In genomic region chr1:170073893-170074249, GRCh38 we compare ENCODE assay signal across 8 cellular contexts. TPM values are rescaled to one million over a fixed set of nuclear protein-coding genes. Genes with fewer than 3 reads are reported as not detected.
A peak's percentile ranks its signal among the peaks of the same experiment; 100 is the strongest.
DNase-seq lines count a peak whose midpoint lies in the region; ATAC-seq, FAIRE-seq and TF ChIP-seq lines count a peak whose summit lies in the region.

No MANE protein-coding gene starts in this region.

- in situ Hi-C loops in K562 (cut with MboI): no loop called here

- H3K27me3 ChIP-seq in K562 (ENCODE audit: control insufficient read depth in 2 of 2, insufficient read depth in 2 of 2, low read length in 2 of 2) (no peaks in the 10 kb centered on the region), lung (ENCODE audit: control insufficient read depth, insufficient read depth) (no peaks in the 10 kb centered on the region), upper lobe of left lung (no peaks in the 10 kb centered on the region)

- no peaks in the 10 kb centered on the region for H3K36me3 Mint-ChIP-seq in activated naive CD4-positive, alpha-beta T cell treated with anti-CD3 and anti-CD28 coated beads for 36 hours (ENCODE audit: low read depth)

- POLR2A ChIA-PET in K562 (lab: Yijun Ruan, JAX): interaction anchor here (0.6 to 1.0 kb wide), 3 partner anchors 28 to 91 kb away, joined by 3 read pairs; no protein-coding TSS in a partner anchor

- H3K27ac ChIP-seq in K562 (ENCODE audit: extremely low read depth, low read depth, low read length) (peak overlapping the region; percentile 54), lung (ENCODE audit: low read depth in 1 of 2, low read length in 1 of 2) (peak overlapping the region; percentile 71 to 94), upper lobe of left lung (peak overlapping the region; percentile 60 to 85 (median 81))

- CTCF ChIA-PET in activated naive CD4-positive, alpha-beta T cell treated with anti-CD3 and anti-CD28 coated beads for 36 hours (lab: Charles Lee): interaction anchor here (1.0 to 1.7 kb wide), 3 partner anchors 10 to 145 kb away, joined by 4 read pairs; no protein-coding TSS in a partner anchor
- CTCF ChIA-PET in K562 (lab: Yijun Ruan, JAX; ENCODE audit: low intra/inter-chr PET ratio): interaction anchor here (0.8 kb wide), 1 partner anchor 64 kb away, joined by 3 read pairs; no protein-coding TSS in a partner anchor

- TF ChIP-seq RAD21 in K562 (CRISPR knock-in tag; conservative IDR thresholded peaks at IDR 0.05 in 1 of 2, IDR thresholded peaks at IDR 0.05 in 1 of 2): no peak

- no peak for FAIRE-seq in K562 (lab: Jason Lieb, UNC)

- 5% methylated on average over 8 of the region's 8 CpGs for WGBS in K562 (ENCODE audit: insufficient coverage, low coverage, missing lambda C conversion rate)
- 22 to 27% methylated on average over 8 of the region's 8 CpGs for WGBS in lung, 2 donors
- 24 to 26% methylated on average over 8 of the region's 8 CpGs for WGBS in upper lobe of left lung, 2 donors

- H3K36me3 ChIP-seq in K562 (ENCODE audit: control insufficient read depth, insufficient read depth, low read length) (no peaks in the 10 kb centered on the region), lung (ENCODE audit: control insufficient read depth in 2 of 2, insufficient read depth in 2 of 2, low read length in 2 of 2) (no peaks in the 10 kb centered on the region), upper lobe of left lung (no peaks in the 10 kb centered on the region)

- H4K20me1 ChIP-seq in K562 (replicated peaks; ENCODE audit: control insufficient read depth, insufficient read depth, low read length): no peaks in the 10 kb centered on the region

- no peaks in the 10 kb centered on the region for H3K27me3 Mint-ChIP-seq in activated naive CD4-positive, alpha-beta T cell treated with anti-CD3 and anti-CD28 coated beads for 36 hours (ENCODE audit: low read depth)

- TF ChIP-seq POLR2A in K562 (conservative IDR thresholded peaks at IDR 0.05) (no peak), upper lobe of left lung (IDR thresholded peaks at IDR 0.05) (no peak)

- peak overlapping the region; percentile 92 for H3K4me3 Mint-ChIP-seq in activated naive CD4-positive, alpha-beta T cell treated with anti-CD3 and anti-CD28 coated beads for 36 hours

- peak overlapping the region; percentile 91 for H3K4me2 ChIP-seq in K562 (ENCODE audit: insufficient read depth, low read length)

- H3K27ac Mint-ChIP-seq in activated naive CD4-positive, alpha-beta T cell treated with anti-CD3 and anti-CD28 coated beads for 36 hours: peak overlapping the region; percentile 74

- TF ChIP-seq CTCF in K562 (IDR thresholded peaks at IDR 0.05 in 2 of 3, conservative IDR thresholded peaks at IDR 0.05 in 1 of 3; ENCODE audit: insufficient read depth in 2 of 3, low read depth in 1 of 3, low read length in 3 of 3) (no peak), lung (IDR thresholded peaks at IDR 0.05; ENCODE audit: control extremely low read depth, extremely low read depth) (no peak), upper lobe of left lung (IDR thresholded peaks at IDR 0.05) (no peak)

- no peaks in the 10 kb centered on the region for H3K9me1 ChIP-seq in K562 (ENCODE audit: control insufficient read depth, insufficient read depth, low read length)

- intact Hi-C loops in activated naive CD4-positive, alpha-beta T cell treated with anti-CD3 and anti-CD28 coated beads for 36 hours (cut with micrococcal nuclease): loop anchor here (1.0 to 10.0 kb wide), 11 partner anchors 63 to 1413 kb away; partner anchors contain the start of genes BLZF1, FMO4, GORAB and PRRC2C
- intact Hi-C loops in K562 (cut with micrococcal nuclease): loop anchor here (5.0 kb wide), 3 partner anchors 142 to 458 kb away; partner anchors contain the start of genes GORAB and SCYL3
- intact Hi-C loops in posterior vena cava (cut with DNase I): no loop called here

- H3K4me1 Mint-ChIP-seq in activated naive CD4-positive, alpha-beta T cell treated with anti-CD3 and anti-CD28 coated beads for 36 hours (ENCODE audit: low read depth): peaks cover 54% of the 10 kb centered on the region

- H3K9me3 Mint-ChIP-seq in activated naive CD4-positive, alpha-beta T cell treated with anti-CD3 and anti-CD28 coated beads for 36 hours: peaks cover 5% of the 10 kb centered on the region

- TF ChIP-seq EP300 in K562 (IDR thresholded peaks at IDR 0.05; ENCODE audit: low read length): no peak
- TF ChIP-seq EP300 in upper lobe of left lung (IDR thresholded peaks at IDR 0.05): no peak

- H3K9ac ChIP-seq in K562 (ENCODE audit: insufficient read depth in 1 of 2, low read depth in 2 of 2, low read length in 2 of 2): peak overlapping the region; percentile 67 to 86

- H3K79me2 ChIP-seq in K562 (ENCODE audit: control insufficient read depth, insufficient read depth, low read length): peaks cover 2% of the 10 kb centered on the region; the same call in 1 of the 3 replicates

- H3K4me3 ChIP-seq in K562 (peak overlapping the region; percentile 59), lung (peak overlapping the region; percentile 51), upper lobe of left lung (peak overlapping the region; percentile 12 to 81 (median 76))

- TSS peak; percentile 65 for BruUV-seq in K562 (replicated peaks; lab: Mats Ljungman, UMichigan)

- peak overlapping the region; percentile 95 for H2AFZ ChIP-seq in K562 (ENCODE audit: low read depth, low read length)

- peak; percentile 10 for ATAC-seq in K562
- ATAC-seq in lung (ENCODE audit: insufficient read depth, low FRiP score): no peak
- ATAC-seq in upper lobe of left lung (ENCODE audit: low FRiP score in 2 of 2): no peak

- H3K4me1 ChIP-seq in K562 (replicated peaks in 1 of 2; ENCODE audit: control insufficient read depth in 2 of 2, insufficient read depth in 2 of 2, low read length in 2 of 2) (peaks cover 6% of the 10 kb centered on the region in 2 experiments; a peak in 4 of 5 replicates), lung (ENCODE audit: control insufficient read depth in 2 of 2, insufficient read depth in 2 of 2, low read length in 2 of 2) (peaks cover 0 to 8% of the 10 kb centered on the region in 2 donors), upper lobe of left lung (peaks cover 7 to 20% (median 14%) of the 10 kb centered on the region in 4 donors)

- 0 out of 2 replicates have a peak, but pooled peaks cover under 1% of the 10 kb centered on the region for H3K9me3 ChIP-seq in K562 (replicated peaks; ENCODE audit: control insufficient read depth, insufficient read depth, low read depth, low read length)
- no peaks in the 10 kb centered on the region for H3K9me3 ChIP-seq in lung (ENCODE audit: control insufficient read depth in 2 of 2, insufficient read depth in 1 of 2, low read length in 1 of 2)
- H3K9me3 ChIP-seq in upper lobe of left lung: peaks cover 0 to 3% (median 2%) of the 10 kb centered on the region in 4 donors

- no peak for DNase-seq in activated naive CD4-positive, alpha-beta T cell treated with anti-CD3 and anti-CD28 coated beads for 36 hours
- DNase-seq in activated naive CD4-positive, alpha-beta T cell treated with Interleukin-2 at 50 U/mL for 16 hours: no peak
- no peak for DNase-seq in K562 (ENCODE audit: extremely low read depth in 1 of 4, low spot score in 3 of 4)
- DNase-seq in lung (ENCODE audit: low spot score): no peak
- no peak for DNase-seq in upper lobe of left lung
- DNase-seq in posterior vena cava (ENCODE audit: low spot score): no peak
- no peak for DNase-seq in effector CD8-positive, alpha-beta T cell (lab: John Stamatoyannopoulos, UW)
- no peak for DNase-seq in DMS53 treated with DMSO at 0.1 percent for 48 hours (lab: John Stamatoyannopoulos, UW; ENCODE audit: unreplicated experiment)

RNA-seq across cellular contexts. Expression of gene KIFAP3, which starts 0.6 kb away (rescaled TPM):
- 1 to 10 TPM; 8.7 to 8.8 TPM for total RNA-seq in activated naive CD4-positive, alpha-beta T cell treated with anti-CD3 and anti-CD28 coated beads for 36 hours
- 2.1 and 12.0 TPM in 2 replicates for total RNA-seq in K562 (2011; cell fraction: chromatin; rRNA removed; ENCODE audit: low replicate concordance)
- total RNA-seq in K562 (2011; cell fraction: nucleolus; rRNA removed): 1.5 and 1.8 TPM in 2 replicates
- total RNA-seq in K562 (2011; cell fraction: nucleoplasm; rRNA removed): 3.7 and 3.9 TPM in 2 replicates
- total RNA-seq in K562 (2014; rRNA removed) (7.1 and 8.8 TPM in 2 replicates), K562 (2014; rRNA removed; fragmentation: Illumina TruSeq; extraction: Trizol) (17.5 and 19.1 TPM in 2 replicates), K562 (2015; rRNA removed; fragmentation: Illumina TruSeq; extraction: Trizol) (10.2 and 10.7 TPM in 2 replicates), K562 (2021) (12.1 and 13.0 TPM in 2 replicates), lung (10 to 100 TPM; 22.8 to 48.4 TPM), upper lobe of left lung (10 to 100 TPM; 10.3 to 47.7 (median 23.9) TPM), posterior vena cava (10 to 100 TPM; 27.7 to 31.4 TPM)
- polyA plus RNA-seq in K562 (2011; rRNA removed) (5.6 and 10.0 TPM in 2 replicates), K562 (2014; fragmentation: Illumina TruSeq; extraction: Trizol) (12.6 and 14.8 TPM in 2 replicates), K562 (2014; fragmentation: Nextera tagmentation; extraction: Ambion mirVana) (10 to 100 TPM; 11.7 to 16.3 TPM), K562 (2014; rRNA removed) (8.2 and 11.8 TPM in 2 replicates), lung (10 to 100 TPM; 11.5 to 11.7 TPM)
- polyA plus RNA-seq in K562 (2011; cell fraction: cytosol; rRNA removed): 1.8 and 3.7 TPM in 2 replicates
- 2.1 and 3.2 TPM in 2 replicates for polyA plus RNA-seq in K562 (2011; cell fraction: nucleus; rRNA removed)
- polyA plus RNA-seq in K562 (2012): 12.5 and 14.7 TPM in 2 replicates
- polyA minus RNA-seq in K562 (2011; rRNA and poly(A)+ RNA removed): 15.8 and 17.9 TPM in 2 replicates
- 5.0 and 6.5 TPM in 2 replicates for polyA minus RNA-seq in K562 (2011; cell fraction: cytosol; rRNA and poly(A)+ RNA removed)
- polyA minus RNA-seq in K562 (2011; cell fraction: nucleus; rRNA and poly(A)+ RNA removed): 5.8 and 7.8 TPM in 2 replicates

Comparison
In these comparisons a context has a peak if more than half of its experiments do, and no peak if none do; other contexts are left out.
1. intact Hi-C loops: an anchor here in activated naive CD4-positive, alpha-beta T cell treated with anti-CD3 and anti-CD28 coated beads for 36 hours (1.0 to 10.0 kb wide) and K562 (5.0 kb wide); none called in posterior vena cava.